ENCODE assay signal across 30 cellular contexts in genomic region chr21:19010996-19011395, GRCh38.
"Had no signal": no experiment of that assay in that cellular context is flagged by ENCODE, and none has a peak within 500 bp of the region (broad histone marks: within the 10 kb centered on the region; RNA-seq: fewer than 3 reads in every experiment).

No MANE protein-coding gene starts in this region.

- H3K36me3 Mint-ChIP-seq: activated CD4-positive, alpha-beta memory T cell treated with anti-CD3 and anti-CD28 coated beads for 36 hours; activated CD8-positive, alpha-beta memory T cell treated with anti-CD3 and anti-CD28 coated beads, Interleukin-2, amount 10 ng/mL, durations not matched to agents 7 days and 5 days; activated naive CD4-positive, alpha-beta T cell treated with anti-CD3 and anti-CD28 coated beads, Interleukin-2, amount 10 ng/mL, durations not matched to agents 7 days and 5 days; activated naive CD4-positive, alpha-beta T cell treated with anti-CD3 and anti-CD28 coated beads, Interleukin-2, amount 50 U/mL, for 72 hours; activated naive CD8-positive, alpha-beta T cell treated with anti-CD3 and anti-CD28 coated beads, Interleukin-2, amount 10 ng/mL, durations not matched to agents 7 days and 5 days had no signal

- ATAC-seq: activated CD4-positive, alpha-beta T cell treated with anti-CD3 and anti-CD28 coated beads for 36 hours; activated CD8-positive, alpha-beta memory T cell treated with anti-CD3 and anti-CD28 coated beads, Interleukin-2, amount 10 ng/mL, durations not matched to agents 7 days and 5 days; activated CD8-positive, alpha-beta T cell treated with anti-CD3 and anti-CD28 coated beads, Interleukin-2, amount 10 ng/mL, durations not matched to agents 7 days and 5 days; activated naive CD4-positive, alpha-beta T cell treated with anti-CD3 and anti-CD28 coated beads, Interleukin-2, amount 50 U/mL, for 72 hours; activated T-cell treated with anti-CD3 and anti-CD28 coated beads, Interleukin-2, amount 50 U/mL, for 72 hours; effector memory CD8-positive, alpha-beta T cell; foreskin keratinocyte; gastrocnemius medialis; T-helper 17 cell had no signal

- H3K4me3 ChIP-seq: esophagus muscularis mucosa, gastrocnemius medialis had no signal

- H3K4me3 Mint-ChIP-seq: activated CD4-positive, alpha-beta memory T cell treated with anti-CD3 and anti-CD28 coated beads for 36 hours; activated CD4-positive, alpha-beta T cell treated with anti-CD3 and anti-CD28 coated beads for 36 hours; activated CD4-positive, alpha-beta T cell treated with anti-CD3 and anti-CD28 coated beads, Interleukin-2, amount 10 ng/mL, durations not matched to agents 24 days and 14 days; activated CD8-positive, alpha-beta memory T cell treated with anti-CD3 and anti-CD28 coated beads, Interleukin-2, amount 10 ng/mL, durations not matched to agents 7 days and 5 days; activated CD8-positive, alpha-beta T cell treated with anti-CD3 and anti-CD28 coated beads, Interleukin-2, amount 10 ng/mL, durations not matched to agents 7 days and 5 days; activated naive CD4-positive, alpha-beta T cell treated with anti-CD3 and anti-CD28 coated beads, Interleukin-2, amount 10 ng/mL, durations not matched to agents 7 days and 5 days; activated naive CD8-positive, alpha-beta T cell treated with anti-CD3 and anti-CD28 coated beads, Interleukin-2, amount 10 ng/mL, durations not matched to agents 7 days and 5 days; activated T-cell treated with anti-CD3 and anti-CD28 coated beads, Interleukin-2, amount 50 U/mL, for 72 hours; effector memory CD8-positive, alpha-beta T cell; T-helper 17 cell; T-helper 2 cell treated with Interferon-gamma antibody and Interleukin-4, amounts not matched to agents 5 μg/mL and 100 μg/mL, for 36 hours had no signal

- H3K4me1 Mint-ChIP-seq: activated CD4-positive, alpha-beta T cell treated with anti-CD3 and anti-CD28 coated beads for 36 hours; activated CD4-positive, alpha-beta T cell treated with anti-CD3 and anti-CD28 coated beads, Interleukin-2, amount 10 ng/mL, durations not matched to agents 24 days and 14 days; activated CD8-positive, alpha-beta memory T cell treated with anti-CD3 and anti-CD28 coated beads, Interleukin-2, amount 10 ng/mL, durations not matched to agents 7 days and 5 days; activated naive CD4-positive, alpha-beta T cell treated with anti-CD3 and anti-CD28 coated beads, Interleukin-2, amount 10 ng/mL, durations not matched to agents 7 days and 5 days; activated naive CD8-positive, alpha-beta T cell treated with anti-CD3 and anti-CD28 coated beads, Interleukin-2, amount 10 ng/mL, durations not matched to agents 7 days and 5 days; T-helper 17 cell had no signal

- H3K27me3 Mint-ChIP-seq: activated CD4-positive, alpha-beta memory T cell treated with anti-CD3 and anti-CD28 coated beads for 36 hours; activated CD4-positive, alpha-beta T cell treated with anti-CD3 and anti-CD28 coated beads for 36 hours; activated CD4-positive, alpha-beta T cell treated with anti-CD3 and anti-CD28 coated beads, Interleukin-2, amount 10 ng/mL, durations not matched to agents 24 days and 14 days; activated CD8-positive, alpha-beta memory T cell treated with anti-CD3 and anti-CD28 coated beads, Interleukin-2, amount 10 ng/mL, durations not matched to agents 7 days and 5 days; activated naive CD4-positive, alpha-beta T cell treated with anti-CD3 and anti-CD28 coated beads, Interleukin-2, amount 10 ng/mL, durations not matched to agents 7 days and 5 days; activated naive CD8-positive, alpha-beta T cell treated with anti-CD3 and anti-CD28 coated beads, Interleukin-2, amount 10 ng/mL, durations not matched to agents 7 days and 5 days; effector memory CD8-positive, alpha-beta T cell; T-helper 17 cell had no signal

- H3K27ac Mint-ChIP-seq: activated CD4-positive, alpha-beta memory T cell treated with anti-CD3 and anti-CD28 coated beads for 36 hours; activated CD4-positive, alpha-beta T cell treated with anti-CD3 and anti-CD28 coated beads for 36 hours; activated CD4-positive, alpha-beta T cell treated with anti-CD3 and anti-CD28 coated beads, Interleukin-2, amount 10 ng/mL, durations not matched to agents 24 days and 14 days; activated CD8-positive, alpha-beta memory T cell treated with anti-CD3 and anti-CD28 coated beads, Interleukin-2, amount 10 ng/mL, durations not matched to agents 7 days and 5 days; activated CD8-positive, alpha-beta T cell treated with anti-CD3 and anti-CD28 coated beads, Interleukin-2, amount 10 ng/mL, durations not matched to agents 7 days and 5 days; activated naive CD4-positive, alpha-beta T cell treated with anti-CD3 and anti-CD28 coated beads, Interleukin-2, amount 10 ng/mL, durations not matched to agents 7 days and 5 days; activated naive CD4-positive, alpha-beta T cell treated with anti-CD3 and anti-CD28 coated beads, Interleukin-2, amount 50 U/mL, for 72 hours; activated naive CD8-positive, alpha-beta T cell treated with anti-CD3 and anti-CD28 coated beads, Interleukin-2, amount 10 ng/mL, durations not matched to agents 7 days and 5 days; activated T-cell treated with anti-CD3 and anti-CD28 coated beads, Interleukin-2, amount 50 U/mL, for 72 hours; effector memory CD8-positive, alpha-beta T cell; T-helper 17 cell; T-helper 2 cell treated with Interferon-gamma antibody and Interleukin-4, amounts not matched to agents 5 μg/mL and 100 μg/mL, for 36 hours had no signal

- H3K4me1 ChIP-seq: esophagus muscularis mucosa, foreskin keratinocyte, gastrocnemius medialis had no signal

- DNase-seq: activated CD4-positive, alpha-beta memory T cell treated with anti-CD3 and anti-CD28 coated beads for 36 hours; activated CD4-positive, alpha-beta T cell treated with anti-CD3 and anti-CD28 coated beads for 36 hours; activated CD4-positive, alpha-beta T cell treated with anti-CD3 and anti-CD28 coated beads, Interleukin-2, amount 10 ng/mL, durations not matched to agents 24 days and 14 days; activated CD4-positive, CD25-positive, alpha-beta regulatory T cell; activated CD4-positive, CD25-positive, alpha-beta regulatory T cell treated with anti-CD3 and anti-CD28 coated beads, Interleukin-2, amount 50 U/mL, for 72 hours; activated CD8-positive, alpha-beta memory T cell treated with anti-CD3 and anti-CD28 coated beads, Interleukin-2, amount 10 ng/mL, durations not matched to agents 7 days and 5 days; activated CD8-positive, alpha-beta memory T cell treated with anti-CD3 and anti-CD28 coated beads, Interleukin-2, amount 50 U/mL, for 4 hours; activated CD8-positive, alpha-beta T cell treated with anti-CD3 and anti-CD28 coated beads, Interleukin-2, amount 10 ng/mL, durations not matched to agents 7 days and 5 days; activated gamma-delta T cell; activated naive CD4-positive, alpha-beta T cell; activated naive CD4-positive, alpha-beta T cell treated with anti-CD3 and anti-CD28 coated beads, Interleukin-2, amount 10 ng/mL, durations not matched to agents 7 days and 5 days; activated naive CD8-positive, alpha-beta T cell treated with anti-CD3 and anti-CD28 coated beads, Interleukin-2, amount 10 ng/mL, durations not matched to agents 7 days and 5 days; activated T-cell treated with anti-CD3 and anti-CD28 coated beads, Interleukin-2, amount 50 U/mL, for 1 hour; activated T-cell treated with anti-CD3 and anti-CD28 coated beads, Interleukin-2, amount 50 U/mL, for 72 hours; brain microvascular endothelial cell; caudate nucleus; cortex of kidney; dermis blood vessel endothelial cell; effector CD4-positive, alpha-beta T cell; effector memory CD8-positive, alpha-beta T cell; erythroblast; gastrocnemius medialis; glutamatergic neuron; T-helper 1 cell; T-helper 17 cell; T1000 had no signal

- H3K27me3 ChIP-seq: brain microvascular endothelial cell, esophagus muscularis mucosa, foreskin keratinocyte, gastrocnemius medialis had no signal

- H3K9me3 ChIP-seq: esophagus muscularis mucosa, gastrocnemius medialis had no signal

- H3K36me3 ChIP-seq: brain microvascular endothelial cell, esophagus muscularis mucosa, gastrocnemius medialis had no signal

- H3K27ac ChIP-seq: brain microvascular endothelial cell, esophagus muscularis mucosa, foreskin keratinocyte, gastrocnemius medialis had no signal
